ENCODE assay signal across 11 cellular contexts in the genomic region with DNA sequence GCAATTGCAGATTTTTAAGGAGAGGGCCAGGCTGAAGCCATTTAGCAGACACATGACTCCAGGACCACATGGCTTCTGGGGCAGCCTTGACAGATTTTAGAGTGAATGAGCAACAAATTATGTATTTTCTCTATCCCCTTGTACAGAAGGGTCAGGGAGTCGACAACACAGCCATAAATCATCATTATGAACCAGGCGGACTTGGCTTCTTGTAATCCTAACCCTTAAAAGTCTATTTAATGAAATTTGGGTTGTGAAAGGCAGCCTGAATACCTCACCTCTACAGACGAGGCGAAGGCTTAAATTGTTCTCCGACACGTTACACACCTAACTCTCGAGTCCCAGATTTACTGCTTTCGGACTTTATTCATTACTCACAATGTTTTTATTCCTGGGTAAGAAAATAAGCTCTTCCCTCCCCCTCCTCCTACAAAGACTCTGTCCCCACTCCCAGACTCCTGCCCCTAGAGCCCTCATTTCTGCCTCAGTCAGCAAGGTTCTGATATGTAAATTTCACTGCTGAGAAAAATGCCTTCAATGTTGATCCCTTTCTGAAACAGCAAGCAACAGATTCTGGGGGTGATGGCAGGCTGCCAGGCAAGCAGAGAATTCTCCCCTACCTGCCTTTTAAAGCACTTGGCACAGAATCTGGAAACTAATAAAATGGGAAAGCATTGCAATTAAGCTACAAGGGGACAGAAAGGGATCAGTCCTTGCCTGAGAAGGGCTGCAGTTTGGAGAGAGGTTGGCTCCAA. TPM values are rescaled to one million over a fixed set of nuclear protein-coding genes. Genes with fewer than 3 reads are reported as not detected.
DNase-seq lines count a peak whose midpoint lies in the region; ATAC-seq and TF ChIP-seq lines count a peak whose summit lies in the region.
"Had no signal": no experiment of that assay in that cellular context is flagged by ENCODE, and none has a peak within 500 bp of the region (broad histone marks: within the 10 kb centered on the region; RNA-seq: fewer than 3 reads in every experiment).

No MANE protein-coding gene starts in this region.

- H3K4me1 ChIP-seq in CD4-positive, alpha-beta memory T cell (ENCODE audit: insufficient read depth, low read length) = no peaks in the 10 kb centered on the region

- no peaks in the 10 kb centered on the region for H3K9me3 ChIP-seq in CD4-positive, alpha-beta memory T cell (ENCODE audit: control insufficient read depth in 1 of 2, low read length in 2 of 2)

- POLR2A ChIA-PET in CD4-positive, alpha-beta memory T cell (lab: Charles Lee; ENCODE audit: partially characterized antibody) = no interaction called here

- intact Hi-C loops in CD4-positive, alpha-beta memory T cell (cut with micrococcal nuclease) = no loop called here

- H3K27me3 ChIP-seq in CD4-positive, alpha-beta memory T cell (ENCODE audit: insufficient read depth, low read length) = no peaks in the 10 kb centered on the region

- no peaks in the 10 kb centered on the region for H3K36me3 ChIP-seq in CD4-positive, alpha-beta memory T cell (ENCODE audit: insufficient read depth, low read length)

- peaks cover 42% of the 10 kb centered on the region for H3K4me1 Mint-ChIP-seq in osteocyte (ENCODE audit: unreplicated experiment)
- H3K4me1 Mint-ChIP-seq in CD4-positive, alpha-beta memory T cell = peaks cover 0 to 1% (median 0%) of the 10 kb centered on the region in 4 donors
- peaks cover 9% of the 10 kb centered on the region for H3K4me1 Mint-ChIP-seq in activated naive CD8-positive, alpha-beta T cell treated with anti-CD3 and anti-CD28 coated beads for 36 hours

- no peak for ATAC-seq in HG02852 (IDR thresholded peaks at IDR 0.05; ENCODE audit: unreplicated experiment)
- ATAC-seq: effector memory CD8-positive, alpha-beta T cell; HCT116 had no signal

- peaks cover 29% of the 10 kb centered on the region for H3K36me3 Mint-ChIP-seq in osteocyte (ENCODE audit: unreplicated experiment)
- H3K36me3 Mint-ChIP-seq in CD4-positive, alpha-beta memory T cell = no peaks in the 10 kb centered on the region
- H3K36me3 Mint-ChIP-seq in activated naive CD8-positive, alpha-beta T cell treated with anti-CD3 and anti-CD28 coated beads for 36 hours = no peaks in the 10 kb centered on the region

- H3K4me3 ChIP-seq in CD4-positive, alpha-beta memory T cell (ENCODE audit: low read length in 2 of 2) = no peak overlapping the region

- H3K27ac ChIP-seq in cingulate gyrus (ENCODE audit: low read depth, low read length) = peak overlapping the region; percentile 61
- no peak overlapping the region for H3K27ac ChIP-seq in CD4-positive, alpha-beta memory T cell (ENCODE audit: low read depth, low read length)

- TF ChIP-seq CTCF in osteocyte (IDR thresholded peaks at IDR 0.05) = no peak

- H3K27me3 Mint-ChIP-seq in osteocyte (ENCODE audit: unreplicated experiment) = no peaks in the 10 kb centered on the region
- peaks cover 0 to 2% of the 10 kb centered on the region in 2 donors for H3K27me3 Mint-ChIP-seq in CD4-positive, alpha-beta memory T cell
- no peaks in the 10 kb centered on the region for H3K27me3 Mint-ChIP-seq in activated naive CD8-positive, alpha-beta T cell treated with anti-CD3 and anti-CD28 coated beads for 36 hours
- H3K27me3 Mint-ChIP-seq: effector memory CD8-positive, alpha-beta T cell had no signal

- no peaks in the 10 kb centered on the region for H3K9me3 Mint-ChIP-seq in osteocyte (ENCODE audit: unreplicated experiment)
- no peaks in the 10 kb centered on the region for H3K9me3 Mint-ChIP-seq in CD4-positive, alpha-beta memory T cell
- H3K9me3 Mint-ChIP-seq in activated naive CD8-positive, alpha-beta T cell treated with anti-CD3 and anti-CD28 coated beads for 36 hours = no peaks in the 10 kb centered on the region
- H3K9me3 Mint-ChIP-seq: effector memory CD8-positive, alpha-beta T cell had no signal

- CTCF ChIA-PET in CD4-positive, alpha-beta memory T cell (lab: Charles Lee; ENCODE audit: partially characterized antibody) = no interaction called here

- DNase-seq in HCEC 1CT (peak; percentile 24), NCI-H2081 (lab: John Stamatoyannopoulos, UW) (peak; percentile 63 to 86), osteocyte (ENCODE audit: extremely low spot score, unreplicated experiment) (no peak), Ammon's horn (ENCODE audit: low spot score) (no peak)
- DNase-seq in CD4-positive, alpha-beta memory T cell = no peak
- DNase-seq in activated naive CD8-positive, alpha-beta T cell treated with anti-CD3 and anti-CD28 coated beads for 36 hours = no peak
- DNase-seq: activated naive CD4-positive, alpha-beta T cell treated with anti-CD3 and anti-CD28 coated beads, Interleukin-2, amount 50 U/mL, for 16 hours; effector memory CD8-positive, alpha-beta T cell had no signal

- H3K27ac Mint-ChIP-seq in osteocyte (ENCODE audit: unreplicated experiment) = peak overlapping the region; percentile 61
- no peak overlapping the region for H3K27ac Mint-ChIP-seq in CD4-positive, alpha-beta memory T cell
- no peak overlapping the region for H3K27ac Mint-ChIP-seq in activated naive CD8-positive, alpha-beta T cell treated with anti-CD3 and anti-CD28 coated beads for 36 hours
- H3K27ac Mint-ChIP-seq: effector memory CD8-positive, alpha-beta T cell had no signal

- H3K4me3 Mint-ChIP-seq in osteocyte (ENCODE audit: unreplicated experiment) = no peak overlapping the region
- no peak overlapping the region for H3K4me3 Mint-ChIP-seq in CD4-positive, alpha-beta memory T cell
- no peak overlapping the region for H3K4me3 Mint-ChIP-seq in activated naive CD8-positive, alpha-beta T cell treated with anti-CD3 and anti-CD28 coated beads for 36 hours
- H3K4me3 Mint-ChIP-seq: effector memory CD8-positive, alpha-beta T cell had no signal

RNA-seq across cellular contexts. Expression of a gene that starts 51.6 kb away (rescaled TPM):
- total RNA-seq in osteocyte = 157 and 166 TPM in 2 replicates
- under 1 TPM; 0.61 to 0.94 TPM for total RNA-seq in CD4-positive, alpha-beta memory T cell
- not detected for polyA plus RNA-seq in CD4-positive, alpha-beta memory T cell
- total RNA-seq in activated naive CD8-positive, alpha-beta T cell treated with anti-CD3 and anti-CD28 coated beads for 36 hours = not detected

Comparison
In these comparisons a context has a peak if more than half of its experiments do, and no peak if none do; other contexts are left out.
1. DNase-seq: peak in HCEC 1CT (single experiment) and NCI-H2081 (2 of 2); none in osteocyte (single experiment), Ammon's horn (single experiment), CD4-positive, alpha-beta memory T cell (0 of 5) and activated naive CD8-positive, alpha-beta T cell treated with anti-CD3 and anti-CD28 coated beads for 36 hours (single experiment).
2. RNA of a gene that starts 51.6 kb away (total RNA-seq): 157 to 166 TPM in osteocyte; 0.61 to 0.94 TPM in CD4-positive, alpha-beta memory T cell and not detected in activated naive CD8-positive, alpha-beta T cell treated with anti-CD3 and anti-CD28 coated beads for 36 hours; every median in the first group is over 10 times any median in the second.